ENCODE assay signal across 8 cellular contexts in the genomic region with DNA sequence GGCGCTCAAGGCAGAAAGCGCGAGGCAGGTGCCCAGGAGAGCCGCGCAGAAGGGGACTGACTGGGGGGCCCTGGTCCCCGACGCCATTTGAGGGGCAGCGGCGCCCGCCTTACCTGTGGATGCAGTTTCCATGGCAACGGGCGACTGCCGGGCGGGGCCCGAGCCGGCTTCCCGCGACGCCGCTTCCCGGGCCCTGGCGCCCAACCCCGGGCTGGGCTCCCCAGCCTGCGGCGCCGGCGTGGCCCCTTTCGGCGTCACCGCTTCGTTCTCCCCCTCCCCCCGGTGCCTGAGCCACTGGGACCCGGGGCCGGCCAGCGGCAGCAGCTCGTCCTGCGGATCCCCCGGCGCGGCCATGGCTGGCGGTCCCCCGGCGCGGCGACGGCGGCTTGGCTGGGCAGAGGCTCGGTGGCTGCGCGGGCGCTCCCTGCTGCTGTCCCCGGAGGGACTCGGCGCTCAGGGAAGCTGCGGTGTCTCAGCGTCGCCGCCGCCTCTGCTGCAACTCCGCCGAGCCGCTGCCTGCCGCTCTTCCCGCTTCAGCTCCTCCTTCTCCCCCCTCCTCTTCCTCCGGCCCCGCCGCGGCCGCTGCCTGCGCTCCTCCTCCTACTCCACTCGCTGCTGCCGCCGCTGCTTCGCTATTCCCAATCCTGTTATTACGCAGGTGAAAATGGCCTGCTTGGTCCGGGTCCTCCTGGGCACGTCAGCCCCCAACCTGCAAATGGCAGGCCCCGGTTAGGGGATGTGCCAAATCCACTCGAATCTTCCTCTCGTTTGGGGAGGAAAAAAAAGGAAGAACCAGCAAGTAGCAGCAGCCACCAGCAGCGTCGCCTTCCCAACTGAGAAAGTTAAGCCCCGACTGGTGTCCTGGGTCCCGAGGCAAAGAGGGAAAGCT. TPM values are rescaled to one million over a fixed set of nuclear protein-coding genes. Genes with fewer than 3 reads are reported as not detected.
DNase-seq lines count a peak whose midpoint lies in the region; ATAC-seq, FAIRE-seq and TF ChIP-seq lines count a peak whose summit lies in the region.

Gene RTN1, minus strand, starts transcription at position 500 of the 889 bp plus-strand sequence. Its CDS starts 146 bp downstream, at position 354.

- H3K4me1 Mint-ChIP-seq in activated T-cell treated with anti-CD3 and anti-CD28 coated beads, Interleukin-2, amount 50 U/mL, for 72 hours (ENCODE audit: low read depth), result peaks cover 8% of the 10 kb centered on the region

- TF ChIP-seq EP300 in A549 (IDR thresholded peaks at IDR 0.05) (no peak), neural cell (conservative IDR thresholded peaks at IDR 0.05; ENCODE audit: poor library complexity, severe bottlenecking) (peak; percentile 50)

- H3K4me1 ChIP-seq in A549, result peaks cover 9% of the 10 kb centered on the region; the same call in 2 of the 3 replicates

- H3K27ac Mint-ChIP-seq in activated T-cell treated with anti-CD3 and anti-CD28 coated beads, Interleukin-2, amount 50 U/mL, for 72 hours, result no peak within 1 kb of the TSS

- no peak for TF ChIP-seq RAD21 in A549 (conservative IDR thresholded peaks at IDR 0.05 in 1 of 2, IDR thresholded peaks at IDR 0.05 in 1 of 2)
- TF ChIP-seq RAD21 in neural cell (conservative IDR thresholded peaks at IDR 0.05), result peak; percentile 13

- peak within 1 kb of the TSS; percentile 51 for H3K4me3 ChIP-seq in A549
- H3K4me3 ChIP-seq in neural cell (ENCODE audit: low read length), result peak within 1 kb of the TSS; percentile 77

- H3K36me3 ChIP-seq in neural cell (ENCODE audit: insufficient read depth, low read length), result no peaks in the 10 kb centered on the region

- H3K27ac ChIP-seq in A549, result peak within 1 kb of the TSS in 1 of 2 experiments; percentile 66; a peak in 2 of 6 replicates
- H3K27ac ChIP-seq in neural cell (ENCODE audit: low read length), result peak within 1 kb of the TSS; percentile 33

- TF ChIP-seq POLR2A in A549 (IDR thresholded peaks at IDR 0.05; ENCODE audit: low read length) (no peak), GM12891 (IDR thresholded peaks at IDR 0.05; ENCODE audit: low read depth, low read length) (no peak)

- peak within 1 kb of the TSS; percentile 84 to 93 for H3K4me3 Mint-ChIP-seq in activated T-cell treated with anti-CD3 and anti-CD28 coated beads, Interleukin-2, amount 50 U/mL, for 72 hours

- H3K4me2 ChIP-seq in A549, result peak within 1 kb of the TSS; percentile 87
- peak within 1 kb of the TSS; percentile 84 for H3K4me2 ChIP-seq in neural cell (ENCODE audit: low read length)

- 4% methylated on average over 26 of the region's 84 CpGs for WGBS in A549 (ENCODE audit: missing lambda C conversion rate)

- H3K27me3 Mint-ChIP-seq in activated T-cell treated with anti-CD3 and anti-CD28 coated beads, Interleukin-2, amount 50 U/mL, for 72 hours (ENCODE audit: low read depth), result peaks cover 53% of the 10 kb centered on the region

- H2AFZ ChIP-seq in neural cell (ENCODE audit: low read depth, low read length), result peak within 1 kb of the TSS; percentile 74

- ATAC-seq in A549 (peak; percentile 88 to 93), HG03066 (IDR thresholded peaks at IDR 0.05; ENCODE audit: low read depth, unreplicated experiment) (peak; percentile 59)
- peak; percentile 60 to 72 for ATAC-seq in activated T-cell treated with anti-CD3 and anti-CD28 coated beads, Interleukin-2, amount 50 U/mL, for 72 hours (replicated peaks in 1 of 2)

- CTCF ChIA-PET in A549 (lab: Yijun Ruan, JAX), result no interaction called here

- DNase-seq in A549 (ENCODE audit: low read depth in 1 of 2, low spot score in 1 of 2), result peak in 1 of 2 experiments; percentile 30
- peak; percentile 39 for DNase-seq in GM12891 (ENCODE audit: insufficient read length, low spot score)
- peak; percentile 63 for DNase-seq in NCI-H524 treated with DMSO at 0.1 percent for 48 hours (lab: John Stamatoyannopoulos, UW)
- peak; percentile 20 to 24 for DNase-seq in activated T-cell treated with anti-CD3 and anti-CD28 coated beads, Interleukin-2, amount 50 U/mL, for 72 hours
- peak; percentile 59 for DNase-seq in glomerular visceral epithelial cell (ENCODE audit: extremely low spot score)
- DNase-seq in central memory CD4-positive, alpha-beta T cell, result no peak

- no peak for TF ChIP-seq CTCF in A549 (IDR thresholded peaks at IDR 0.05)
- TF ChIP-seq CTCF in neural cell (IDR thresholded peaks at IDR 0.05; ENCODE audit: poor library complexity, severe bottlenecking), result peak; percentile 47

- H3K9me3 Mint-ChIP-seq in activated T-cell treated with anti-CD3 and anti-CD28 coated beads, Interleukin-2, amount 50 U/mL, for 72 hours, result no peaks in the 10 kb centered on the region

- peak within 1 kb of the TSS; percentile 70 for H3K9ac ChIP-seq in neural cell (ENCODE audit: low read length)

- FAIRE-seq in A549 (lab: Jason Lieb, UNC) (no peak), GM12891 (lab: Jason Lieb, UNC) (peak; percentile 61)

- no peaks in the 10 kb centered on the region for H3F3A ChIP-seq in neural cell (ENCODE audit: insufficient read depth, low read length, poor library complexity, severe bottlenecking)

- POLR2A ChIA-PET in A549 (lab: Yijun Ruan, JAX), result interaction anchor here (0.7 kb wide), 1 partner anchor 13 kb away, joined by 3 read pairs; no protein-coding TSS in a partner anchor

- H4K20me1 ChIP-seq in neural cell (ENCODE audit: insufficient read depth), result no peaks in the 10 kb centered on the region

- H3K9me2 ChIP-seq in neural cell (ENCODE audit: insufficient read depth, low read length), result no peaks in the 10 kb centered on the region

- H3K27me3 ChIP-seq in neural cell (ENCODE audit: insufficient read depth, low read depth, low read length), result peaks cover 5% of the 10 kb centered on the region

- H3K79me2 ChIP-seq in neural cell (replicated peaks; ENCODE audit: insufficient read depth, low read length), result peaks cover 3% of the 10 kb centered on the region

- peaks cover 0 to 3% of the 10 kb centered on the region in 2 donors for H3K36me3 Mint-ChIP-seq in activated T-cell treated with anti-CD3 and anti-CD28 coated beads, Interleukin-2, amount 50 U/mL, for 72 hours (ENCODE audit: insufficient read depth in 2 of 2)

- H3K9me3 ChIP-seq in A549 (no peaks in the 10 kb centered on the region), neural cell (ENCODE audit: low read length) (no peaks in the 10 kb centered on the region)

TF ChIP-seq in A549, 52 proteins besides CTCF, POLR2A, EP300 and RAD21:
- no peak for TF ChIP-seq TFCP2L1 (CRISPR knock-in tag; IDR thresholded peaks at IDR 0.05)
- peak; percentile 44; the same call in 1 of the 2 replicates for TF ChIP-seq RNF2 (IDR thresholded peaks at IDR 0.05; ENCODE audit: borderline replicate concordance, low read depth)
- TF ChIP-seq JUN (IDR thresholded peaks at IDR 0.05), result no peak

TF ChIP-seq in GM12891, 5 proteins besides CTCF, POLR2A, EP300 and RAD21:
- TF ChIP-seq SPI1 (IDR thresholded peaks at IDR 0.05; ENCODE audit: low read depth, low read length) (no peak), POLR2AphosphoS5 (IDR thresholded peaks at IDR 0.05; ENCODE audit: low read depth, low read length) (no peak), TAF1 (IDR thresholded peaks at IDR 0.05; ENCODE audit: low read depth, low read length) (no peak), PAX5 (IDR thresholded peaks at IDR 0.05; ENCODE audit: insufficient read depth, low read length, severe bottlenecking) (no peak), POU2F2 (IDR thresholded peaks at IDR 0.05; ENCODE audit: low read depth, low read length) (no peak)
TF ChIP-seq in GM12891: peak in this region for 0.

TF ChIP-seq in neural cell, 6 proteins besides CTCF, POLR2A, EP300 and RAD21:
- peak; percentile 48 for TF ChIP-seq REST (IDR thresholded peaks at IDR 0.05; ENCODE audit: borderline replicate concordance)
- peak; percentile 44 for TF ChIP-seq MXI1 (conservative IDR thresholded peaks at IDR 0.05; ENCODE audit: poor library complexity, severe bottlenecking)
- peak; percentile 61 for TF ChIP-seq TAF1 (IDR thresholded peaks at IDR 0.05; ENCODE audit: low read depth)
- no peak for TF ChIP-seq SMC3 (conservative IDR thresholded peaks at IDR 0.05; ENCODE audit: poor library complexity)
- TF ChIP-seq EZH2 (IDR thresholded peaks at IDR 0.05; ENCODE audit: borderline replicate concordance, insufficient read depth, low read length, poor library complexity, severe bottlenecking), result no peak
- TF ChIP-seq POLR2AphosphoS5 (IDR thresholded peaks at IDR 0.05), result peak; percentile 65

RNA-seq across cellular contexts. Expression of gene RTN1, which starts in this region (rescaled TPM):
- polyA plus RNA-seq in A549 (2011; rRNA removed) (0.09 TPM in 1 of 2 replicates, not detected in the other), A549 (2017; fragmentation: RNase III; extraction: RNeasy Plus Mini Kit Qiagen cat#74134 plus additional on column Dnase treatment) (0.07 TPM in 1 of 3 replicates, not detected in the others), neural cell (1,138 and 1,179 TPM in 2 replicates)
- polyA plus RNA-seq in A549 (2012; cell fraction: cytosol; rRNA removed), result 0.03 and 0.04 TPM in 2 replicates
- polyA plus RNA-seq in A549 (2012; cell fraction: nucleus; rRNA removed), result 0.01 and 0.06 TPM in 2 replicates
- 0.12 TPM in 1 of 2 replicates, not detected in the other for polyA minus RNA-seq in A549 (2011; rRNA and poly(A)+ RNA removed)
- polyA plus RNA-seq in GM12891 (2012; ENCODE audit: low read depth, missing spikeins), result 0.06 TPM
- total RNA-seq in activated T-cell treated with anti-CD3 and anti-CD28 coated beads, Interleukin-2, amount 50 U/mL, for 72 hours, result not detected
- 469 and 508 TPM in 2 replicates for polyA minus RNA-seq in neural cell

Comparison
In these comparisons a context has a peak if more than half of its experiments do, and no peak if none do; other contexts are left out.
1. RNA of gene RTN1 (polyA plus RNA-seq): 1,138 to 1,179 TPM in neural cell; 0.01 to 0.09 TPM in A549; every median in the first group is over 1,000 times any median in the second.
2. Peak in ATAC-seq, H3K4me3 ChIP-seq and H3K4me2 ChIP-seq in A549; RNA of the gene not detected or under 1 TPM.
3. Peak in DNase-seq and ATAC-seq in activated T-cell treated with anti-CD3 and anti-CD28 coated beads, Interleukin-2, amount 50 U/mL, for 72 hours; RNA of the gene not detected or under 1 TPM.
4. Peak in every context shown above with its lines, with median percentiles within 50 percentile points of each other: ATAC-seq.